In the genomic region with DNA sequence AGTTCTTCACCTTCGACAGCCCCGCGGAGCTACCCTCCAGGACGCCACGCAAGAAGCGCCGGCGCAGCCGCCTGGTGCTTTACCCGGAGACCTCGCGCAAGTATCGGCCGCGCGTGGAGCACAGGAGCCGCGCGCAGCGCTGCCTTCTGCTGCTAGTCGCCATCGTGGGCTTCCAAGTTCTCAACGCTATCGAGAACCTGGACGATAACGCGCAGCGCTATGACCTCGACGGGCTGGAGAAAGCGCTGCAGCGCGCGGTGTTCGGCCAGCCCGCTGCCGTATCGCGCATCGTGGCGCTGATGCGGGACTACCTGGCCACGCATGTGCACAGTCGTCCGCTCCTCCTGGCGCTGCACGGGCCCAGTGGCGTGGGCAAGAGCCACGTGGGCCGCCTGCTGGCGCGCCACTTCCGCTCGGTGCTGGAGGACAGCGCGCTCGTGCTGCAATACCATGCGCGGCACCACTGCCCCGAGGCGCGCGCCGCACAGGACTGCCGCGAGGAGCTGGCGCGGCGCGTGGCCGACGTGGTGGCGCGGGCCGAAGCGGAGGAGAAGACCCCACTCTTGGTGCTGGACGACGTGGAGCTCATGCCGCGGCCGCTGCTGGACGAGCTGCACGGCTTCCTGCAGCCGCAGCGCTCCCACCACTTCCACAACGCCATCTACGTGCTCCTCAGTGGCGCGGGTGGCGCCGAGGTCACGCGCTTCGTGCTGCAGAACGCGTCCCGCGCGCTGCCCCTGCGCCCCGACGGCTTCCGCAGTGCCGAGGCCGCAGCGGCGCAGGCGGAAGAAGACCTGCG, we compare ENCODE assay signal across 13 cellular contexts. TPM values are rescaled to one million over a fixed set of nuclear protein-coding genes. Genes with fewer than 3 reads are reported as not detected.
A peak's percentile ranks its signal among the peaks of the same experiment; 100 is the strongest.
DNase-seq lines count a peak whose midpoint lies in the region; ATAC-seq and TF ChIP-seq lines count a peak whose summit lies in the region.
"Had no signal": no experiment of that assay in that cellular context is flagged by ENCODE, and none has a peak within 500 bp of the region (broad histone marks: within the 10 kb centered on the region; RNA-seq: fewer than 3 reads in every experiment).

No MANE protein-coding gene starts in this region.

- no peak for DNase-seq in AG04450 (ENCODE audit: low read depth, low spot score)
- DNase-seq in HFF-Myc (ENCODE audit: extremely low read depth, low read depth) = no peak
- no peak for DNase-seq in esophagus squamous epithelium (lab: John Stamatoyannopoulos, UW)
- DNase-seq in neuronal stem cell (ENCODE audit: low spot score) = no peak
- no peak for DNase-seq in activated T-helper 1 cell treated with anti-CD3 and anti-CD28 coated beads, Interleukin-12 subunit alpha, Interleukin-12 subunit beta, Interleukin-2, Interleukin-4 antibody, amounts not matched to agents 30 ng/mL and 10 ng/mL and 1 ng/mL, durations not matched to agents 14 hours and 24 hours and 36 hours (ENCODE audit: low spot score)
- no peak for DNase-seq in esophagus muscularis mucosa (ENCODE audit: extremely low spot score)
- no peak for DNase-seq in pons (ENCODE audit: low spot score)
- DNase-seq: activated CD4-positive, alpha-beta T cell treated with anti-CD3 and anti-CD28 coated beads for 4 hours; occipital lobe; stimulated activated CD8-positive, alpha-beta memory T cell treated with anti-CD3 and anti-CD28 coated beads, Interleukin-4, amount 100 ng/mL, for 48 hours had no signal

- H2AFZ ChIP-seq in neuronal stem cell (ENCODE audit: low read length) = no peak overlapping the region

- no peak for TF ChIP-seq EP300 in esophagus muscularis mucosa (IDR thresholded peaks at IDR 0.05)

- peak overlapping the region; percentile 57 for H3K4me2 ChIP-seq in neuronal stem cell (ENCODE audit: insufficient read depth, low read length, poor library complexity, severe bottlenecking)

- H3K27me3 ChIP-seq in AG04450 (ENCODE audit: control insufficient read depth, insufficient read depth, low read length) = no peaks in the 10 kb centered on the region
- H3K27me3 ChIP-seq in esophagus squamous epithelium = peaks cover 0 to 50% (median 0%) of the 10 kb centered on the region in 4 donors
- peaks cover 0 to 39% (median 9%) of the 10 kb centered on the region in 3 experiments for H3K27me3 ChIP-seq in neuronal stem cell (ENCODE audit: control insufficient read depth in 3 of 3, insufficient read depth in 3 of 3, low read depth in 1 of 3, low read length in 3 of 3)
- peaks cover 0 to 79% (median 4%) of the 10 kb centered on the region in 4 donors for H3K27me3 ChIP-seq in esophagus muscularis mucosa

- peaks cover 32 to 66% (median 47%) of the 10 kb centered on the region in 3 donors for H3K4me1 ChIP-seq in esophagus squamous epithelium
- H3K4me1 ChIP-seq in neuronal stem cell (ENCODE audit: control insufficient read depth in 2 of 2, insufficient read depth in 1 of 2, low read depth in 1 of 2, low read length in 2 of 2) = peaks cover 11 to 23% of the 10 kb centered on the region in 2 donors
- peaks cover 31 to 55% (median 43%) of the 10 kb centered on the region in 4 donors for H3K4me1 ChIP-seq in esophagus muscularis mucosa

- H4K91ac ChIP-seq in neuronal stem cell (ENCODE audit: low read depth, low read length, poor library complexity) = peak overlapping the region; percentile 72

- H3K9me3 Mint-ChIP-seq in activated T-helper 1 cell treated with anti-CD3 and anti-CD28 coated beads, Interleukin-12 subunit alpha, Interleukin-12 subunit beta, Interleukin-2, Interleukin-4 antibody, amounts not matched to agents 30 ng/mL and 10 ng/mL and 1 ng/mL, durations not matched to agents 14 hours and 24 hours and 36 hours = no peaks in the 10 kb centered on the region

- peak overlapping the region; percentile 75 for H2BK5ac ChIP-seq in neuronal stem cell (ENCODE audit: low read length)

- H2BK12ac ChIP-seq in neuronal stem cell (ENCODE audit: low read length) = peak overlapping the region; percentile 90

- H4K8ac ChIP-seq in neuronal stem cell (ENCODE audit: low read depth, low read length) = peak overlapping the region; percentile 82

- no peak overlapping the region for H3K27ac Mint-ChIP-seq in activated T-helper 1 cell treated with anti-CD3 and anti-CD28 coated beads, Interleukin-12 subunit alpha, Interleukin-12 subunit beta, Interleukin-2, Interleukin-4 antibody, amounts not matched to agents 30 ng/mL and 10 ng/mL and 1 ng/mL, durations not matched to agents 14 hours and 24 hours and 36 hours

- peak overlapping the region; percentile 98 for H2AK5ac ChIP-seq in neuronal stem cell (ENCODE audit: low read depth, low read length)

- peak overlapping the region; percentile 99 for H3K23ac ChIP-seq in neuronal stem cell (ENCODE audit: low read depth, low read length, poor library complexity)

- 90 to 96% methylated on average over 6 to 38 of the region's 109 CpGs for WGBS in esophagus squamous epithelium, 2 donors
- no CpG with 5 or more reads among the region's 109 CpGs for WGBS in neuronal stem cell (ENCODE audit: extremely low coverage in 2 of 2, insufficient read length in 2 of 2, insufficient replicate concordance in 1 of 2), 2 donors
- WGBS in esophagus muscularis mucosa = 88% methylated on average over 76 of the region's 109 CpGs

- TF ChIP-seq POLR2A in esophagus squamous epithelium (IDR thresholded peaks at IDR 0.05) (no peak), esophagus muscularis mucosa (IDR thresholded peaks at IDR 0.05; ENCODE audit: low read depth) (no peak)

- peaks cover 0 to 43% (median 0%) of the 10 kb centered on the region in 3 donors for H3K36me3 ChIP-seq in esophagus squamous epithelium
- H3K36me3 ChIP-seq in neuronal stem cell (replicated peaks in 1 of 2; ENCODE audit: control insufficient read depth in 2 of 2, insufficient read depth in 2 of 2, low read length in 2 of 2) = peaks cover 1 to 7% of the 10 kb centered on the region in 2 donors
- H3K36me3 ChIP-seq in esophagus muscularis mucosa = peaks cover 0 to 29% (median 13%) of the 10 kb centered on the region in 4 donors

- no peaks in the 10 kb centered on the region for H3K27me3 Mint-ChIP-seq in activated T-helper 1 cell treated with anti-CD3 and anti-CD28 coated beads, Interleukin-12 subunit alpha, Interleukin-12 subunit beta, Interleukin-2, Interleukin-4 antibody, amounts not matched to agents 30 ng/mL and 10 ng/mL and 1 ng/mL, durations not matched to agents 14 hours and 24 hours and 36 hours (ENCODE audit: insufficient read depth)

- H3K4ac ChIP-seq in neuronal stem cell (ENCODE audit: low read length) = peak overlapping the region; percentile 76

- intact Hi-C loops in esophagus squamous epithelium (cut with DNase I) (no loop called here), esophagus muscularis mucosa (cut with DNase I) (no loop called here)
- intact Hi-C loops in activated T-helper 1 cell treated with anti-CD3 and anti-CD28 coated beads, Interleukin-12 subunit alpha, Interleukin-12 subunit beta, Interleukin-2, Interleukin-4 antibody, amounts not matched to agents 30 ng/mL and 10 ng/mL and 1 ng/mL, durations not matched to agents 14 hours and 24 hours and 36 hours (cut with micrococcal nuclease) = no loop called here

- POLR2A ChIA-PET in AG04450 (lab: Yijun Ruan, JAX) = interaction anchor here (0.7 kb wide), 1 partner anchor 272 kb away, joined by 3 read pairs; no protein-coding TSS in a partner anchor

- peaks cover 7% of the 10 kb centered on the region for H3K36me3 Mint-ChIP-seq in activated T-helper 1 cell treated with anti-CD3 and anti-CD28 coated beads, Interleukin-12 subunit alpha, Interleukin-12 subunit beta, Interleukin-2, Interleukin-4 antibody, amounts not matched to agents 30 ng/mL and 10 ng/mL and 1 ng/mL, durations not matched to agents 14 hours and 24 hours and 36 hours (ENCODE audit: low read depth)

- peak overlapping the region; percentile 82 for H3K14ac ChIP-seq in neuronal stem cell (ENCODE audit: low read length)

- TF ChIP-seq CTCF in AG04450 (IDR thresholded peaks at IDR 0.05; ENCODE audit: low read depth, low read length) (no peak), HFF-Myc (IDR thresholded peaks at IDR 0.05; ENCODE audit: low read depth, low read length, missing control alignments) (no peak), esophagus squamous epithelium (IDR thresholded peaks at IDR 0.05) (no peak), esophagus muscularis mucosa (IDR thresholded peaks at IDR 0.05) (no peak)

- H3K9me3 ChIP-seq in AG04450 (ENCODE audit: control insufficient read depth, insufficient read depth, low read length) (peaks cover 5% of the 10 kb centered on the region; the same call in 1 of the 2 replicates), esophagus squamous epithelium (no peaks in the 10 kb centered on the region), neuronal stem cell (replicated peaks in 1 of 2; ENCODE audit: control insufficient read depth in 2 of 2, insufficient read depth in 1 of 2, low read depth in 1 of 2, low read length in 2 of 2) (peaks cover 3 to 12% of the 10 kb centered on the region in 2 donors), esophagus muscularis mucosa (no peaks in the 10 kb centered on the region)

- H3K4me3 ChIP-seq in AG04450 (ENCODE audit: low read depth, low read length) (peak overlapping the region; percentile 77), HFF-Myc (replicated peaks; ENCODE audit: low read depth, low read length) (peak overlapping the region; percentile 65), esophagus squamous epithelium (peak overlapping the region in 3 of 4 donors; percentile 43 to 61 (median 58)), neuronal stem cell (ENCODE audit: low read length in 2 of 2) (no peak overlapping the region), esophagus muscularis mucosa (peak overlapping the region in 1 of 4 donors; percentile 59)

- H3K27ac ChIP-seq in AG04450 (ENCODE audit: low read depth, low read length) (no peak overlapping the region), esophagus squamous epithelium (no peak overlapping the region), neuronal stem cell (replicated peaks; ENCODE audit: low read length) (no peak overlapping the region), esophagus muscularis mucosa (replicated peaks in 1 of 4) (peak overlapping the region in 1 of 4 donors; percentile 85)
- H3K27ac ChIP-seq: C4-2B had no signal

- H2BK15ac ChIP-seq in neuronal stem cell (ENCODE audit: low read length) = peak overlapping the region; percentile 67

- no peak overlapping the region for H2BK120ac ChIP-seq in neuronal stem cell (ENCODE audit: low read depth, low read length)

- peaks cover 14% of the 10 kb centered on the region for H3K4me1 Mint-ChIP-seq in activated T-helper 1 cell treated with anti-CD3 and anti-CD28 coated beads, Interleukin-12 subunit alpha, Interleukin-12 subunit beta, Interleukin-2, Interleukin-4 antibody, amounts not matched to agents 30 ng/mL and 10 ng/mL and 1 ng/mL, durations not matched to agents 14 hours and 24 hours and 36 hours (ENCODE audit: low read depth)

- peak overlapping the region; percentile 60 for H3K9ac ChIP-seq in neuronal stem cell (ENCODE audit: low read depth, low read length, poor library complexity)

- ATAC-seq in HG02870 (IDR thresholded peaks at IDR 0.05; ENCODE audit: unreplicated experiment) = no peak

- no peak overlapping the region for H3K4me3 Mint-ChIP-seq in activated T-helper 1 cell treated with anti-CD3 and anti-CD28 coated beads, Interleukin-12 subunit alpha, Interleukin-12 subunit beta, Interleukin-2, Interleukin-4 antibody, amounts not matched to agents 30 ng/mL and 10 ng/mL and 1 ng/mL, durations not matched to agents 14 hours and 24 hours and 36 hours

- CTCF ChIA-PET in AG04450 (lab: Charles Lee) = no interaction called here

- no peak overlapping the region for H3K18ac ChIP-seq in neuronal stem cell (ENCODE audit: low read length)

- peaks cover 5% of the 10 kb centered on the region for H3K79me1 ChIP-seq in neuronal stem cell (ENCODE audit: low read depth, low read length)

RNA-seq across cellular contexts. Expression of gene TOR4A, which starts 1.6 kb away (rescaled TPM):
- polyA plus RNA-seq in AG04450 (2011; rRNA removed) = 14.1 and 18.7 TPM in 2 replicates
- 10.9 and 14.8 TPM in 2 replicates for polyA minus RNA-seq in AG04450 (2011; rRNA and poly(A)+ RNA removed)
- total RNA-seq in esophagus squamous epithelium = 10 to 100 TPM in 3 of 4 donors, 1 to 10 TPM in 1; 8.8 to 17.5 (median 13.5) TPM
- polyA plus RNA-seq in neuronal stem cell (2013, experiment 1 of 2) = 3.1 TPM
- polyA plus RNA-seq in neuronal stem cell (2013, experiment 2 of 2) = 3.0 TPM
- 11.6 and 11.7 TPM in 2 replicates for total RNA-seq in activated T-helper 1 cell treated with anti-CD3 and anti-CD28 coated beads, Interleukin-12 subunit alpha, Interleukin-12 subunit beta, Interleukin-2, Interleukin-4 antibody, amounts not matched to agents 30 ng/mL and 10 ng/mL and 1 ng/mL, durations not matched to agents 14 hours and 24 hours and 36 hours
- 1 to 10 TPM; 5.0 to 9.2 (median 7.3) TPM for total RNA-seq in esophagus muscularis mucosa

RNA-seq across cellular contexts. Expression of gene NRARP, which starts 23.0 kb away (rescaled TPM):
- 0.17 and 0.22 TPM in 2 replicates for polyA plus RNA-seq in AG04450 (2011; rRNA removed)
- not detected in 2 replicates for polyA minus RNA-seq in AG04450 (2011; rRNA and poly(A)+ RNA removed)
- total RNA-seq in esophagus squamous epithelium (10 to 100 TPM; 19.6 to 33.9 (median 27.5) TPM), esophagus muscularis mucosa (10 to 100 TPM in 1 of 4 donors, 1 to 10 TPM in 3; 2.9 to 10.3 (median 7.2) TPM)
- polyA plus RNA-seq in neuronal stem cell (2013, experiment 1 of 2) = 51.2 TPM
- 51.6 TPM for polyA plus RNA-seq in neuronal stem cell (2013, experiment 2 of 2)
- total RNA-seq in activated T-helper 1 cell treated with anti-CD3 and anti-CD28 coated beads, Interleukin-12 subunit alpha, Interleukin-12 subunit beta, Interleukin-2, Interleukin-4 antibody, amounts not matched to agents 30 ng/mL and 10 ng/mL and 1 ng/mL, durations not matched to agents 14 hours and 24 hours and 36 hours = 15.2 and 15.4 TPM in 2 replicates

RNA-seq across cellular contexts. Expression of gene NELFB, which starts 24.0 kb away (rescaled TPM):
- polyA plus RNA-seq in AG04450 (2011; rRNA removed) = 27.1 and 38.7 TPM in 2 replicates
- 21.9 and 23.5 TPM in 2 replicates for polyA minus RNA-seq in AG04450 (2011; rRNA and poly(A)+ RNA removed)
- 10 to 100 TPM; 26.1 to 41.4 (median 35.2) TPM for total RNA-seq in esophagus squamous epithelium
- 45.7 TPM for polyA plus RNA-seq in neuronal stem cell (2013, experiment 1 of 2)
- 46.2 TPM for polyA plus RNA-seq in neuronal stem cell (2013, experiment 2 of 2)
- total RNA-seq in activated T-helper 1 cell treated with anti-CD3 and anti-CD28 coated beads, Interleukin-12 subunit alpha, Interleukin-12 subunit beta, Interleukin-2, Interleukin-4 antibody, amounts not matched to agents 30 ng/mL and 10 ng/mL and 1 ng/mL, durations not matched to agents 14 hours and 24 hours and 36 hours = 70.8 and 72.1 TPM in 2 replicates
- 10 to 100 TPM; 26.6 to 73.2 (median 48.8) TPM for total RNA-seq in esophagus muscularis mucosa

RNA-seq across cellular contexts. Expression of gene STPG3, which starts 28.0 kb away (rescaled TPM):
- polyA plus RNA-seq in AG04450 (2011; rRNA removed) = not detected in 2 replicates
- polyA minus RNA-seq in AG04450 (2011; rRNA and poly(A)+ RNA removed) = not detected in 2 replicates
- total RNA-seq in esophagus squamous epithelium = not detected
- polyA plus RNA-seq in neuronal stem cell (2013, experiment 1 of 2) = 0.07 TPM
- not detected for polyA plus RNA-seq in neuronal stem cell (2013, experiment 2 of 2)
- 1.2 and 1.8 TPM in 2 replicates for total RNA-seq in activated T-helper 1 cell treated with anti-CD3 and anti-CD28 coated beads, Interleukin-12 subunit alpha, Interleukin-12 subunit beta, Interleukin-2, Interleukin-4 antibody, amounts not matched to agents 30 ng/mL and 10 ng/mL and 1 ng/mL, durations not matched to agents 14 hours and 24 hours and 36 hours
- not detected for total RNA-seq in esophagus muscularis mucosa
- total RNA-seq: G401, occipital lobe had no signal

RNA-seq across cellular contexts. Expression of gene TUBB4B, which starts 38.0 kb away (rescaled TPM):
- polyA plus RNA-seq in AG04450 (2011; rRNA removed) = 223 and 262 TPM in 2 replicates
- 180 and 232 TPM in 2 replicates for polyA minus RNA-seq in AG04450 (2011; rRNA and poly(A)+ RNA removed)
- 100 to 1,000 TPM; 367 to 753 (median 540) TPM for total RNA-seq in esophagus squamous epithelium
- polyA plus RNA-seq in neuronal stem cell (2013, experiment 1 of 2) = 358 TPM
- polyA plus RNA-seq in neuronal stem cell (2013, experiment 2 of 2) = 354 TPM
- 277 and 280 TPM in 2 replicates for total RNA-seq in activated T-helper 1 cell treated with anti-CD3 and anti-CD28 coated beads, Interleukin-12 subunit alpha, Interleukin-12 subunit beta, Interleukin-2, Interleukin-4 antibody, amounts not matched to agents 30 ng/mL and 10 ng/mL and 1 ng/mL, durations not matched to agents 14 hours and 24 hours and 36 hours
- total RNA-seq in esophagus muscularis mucosa = 100 to 1,000 TPM; 227 to 469 (median 304) TPM

Comparison
In these comparisons a context has a peak if more than half of its experiments do, and no peak if none do; other contexts are left out.
1. H3K4me3 ChIP-seq: peak in AG04450 (single experiment), HFF-Myc (single experiment) and esophagus squamous epithelium (3 of 4); none in neuronal stem cell (0 of 2).